ENCODE assay signal across 28 cellular contexts in the genomic region with DNA sequence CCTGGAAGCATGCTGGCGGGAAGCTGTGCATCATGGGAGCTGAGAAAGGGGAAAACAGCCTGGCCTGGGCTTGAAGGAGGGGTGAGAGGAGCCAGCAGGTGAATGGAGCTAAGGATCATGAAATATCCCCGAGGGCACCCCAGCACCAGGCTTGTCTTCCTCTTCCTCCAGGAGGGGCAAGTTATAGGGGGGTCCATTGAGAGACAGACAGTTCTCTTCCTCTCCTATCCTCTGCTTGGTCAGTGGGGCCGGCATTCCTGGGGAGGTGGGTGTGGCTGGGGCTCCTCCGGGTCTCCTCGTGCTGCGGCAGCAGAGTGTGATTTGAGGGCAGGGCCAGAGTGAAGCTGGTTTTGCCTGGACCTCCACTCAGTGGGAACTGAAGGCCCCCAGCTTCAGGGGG.
"Had no signal": no experiment of that assay in that cellular context is flagged by ENCODE, and none has a peak within 500 bp of the region (broad histone marks: within the 10 kb centered on the region; RNA-seq: fewer than 3 reads in every experiment).

No MANE protein-coding gene starts in this region.

- H3K4me3 Mint-ChIP-seq: activated CD4-positive, alpha-beta memory T cell treated with anti-CD3 and anti-CD28 coated beads, Interleukin-2, amount 10 ng/mL, durations not matched to agents 7 days and 5 days; activated CD4-positive, alpha-beta T cell treated with anti-CD3 and anti-CD28 coated beads, Interleukin-2, amount 10 ng/mL, durations not matched to agents 7 days and 5 days; activated naive CD4-positive, alpha-beta T cell treated with anti-CD3 and anti-CD28 coated beads, Interleukin-2, amount 10 ng/mL, durations not matched to agents 7 days and 5 days; activated naive CD8-positive, alpha-beta T cell treated with anti-CD3 and anti-CD28 coated beads, Interleukin-2, amount 10 ng/mL, durations not matched to agents 7 days and 5 days; activated T-cell treated with anti-CD3 and anti-CD28 coated beads, Interleukin-2, amount 50 U/mL, for 24 hours; immature natural killer cell; nephron had no signal

- H3K27me3 ChIP-seq: ovary, right atrium auricular region, testis, transverse colon had no signal

- H3K36me3 Mint-ChIP-seq: activated naive CD4-positive, alpha-beta T cell treated with anti-CD3 and anti-CD28 coated beads, Interleukin-2, amount 10 ng/mL, durations not matched to agents 7 days and 5 days had no signal

- H3K9me3 Mint-ChIP-seq: activated CD4-positive, alpha-beta memory T cell treated with anti-CD3 and anti-CD28 coated beads, Interleukin-2, amount 10 ng/mL, durations not matched to agents 7 days and 5 days; activated CD4-positive, alpha-beta T cell treated with anti-CD3 and anti-CD28 coated beads, Interleukin-2, amount 10 ng/mL, durations not matched to agents 7 days and 5 days; activated naive CD4-positive, alpha-beta T cell treated with anti-CD3 and anti-CD28 coated beads, Interleukin-2, amount 10 ng/mL, durations not matched to agents 7 days and 5 days; activated naive CD8-positive, alpha-beta T cell treated with anti-CD3 and anti-CD28 coated beads, Interleukin-2, amount 10 ng/mL, durations not matched to agents 7 days and 5 days; activated T-cell treated with anti-CD3 and anti-CD28 coated beads, Interleukin-2, amount 50 U/mL, for 24 hours; nephron had no signal

- H3K4me3 ChIP-seq: heart left ventricle, lung, ovary, psoas muscle, right atrium auricular region, skin epidermis, testis, transverse colon had no signal

- H3K4me1 ChIP-seq: psoas muscle, right atrium auricular region had no signal

- H3K27ac ChIP-seq: heart left ventricle, ovary, psoas muscle, right atrium auricular region, testis, transverse colon, WERI-Rb-1 had no signal

- H3K36me3 ChIP-seq: heart left ventricle, ovary, right atrium auricular region, transverse colon, WERI-Rb-1 had no signal

- H3K4me1 Mint-ChIP-seq: activated CD4-positive, alpha-beta memory T cell treated with anti-CD3 and anti-CD28 coated beads, Interleukin-2, amount 10 ng/mL, durations not matched to agents 7 days and 5 days; activated CD4-positive, alpha-beta T cell treated with anti-CD3 and anti-CD28 coated beads, Interleukin-2, amount 10 ng/mL, durations not matched to agents 7 days and 5 days; activated naive CD4-positive, alpha-beta T cell treated with anti-CD3 and anti-CD28 coated beads, Interleukin-2, amount 10 ng/mL, durations not matched to agents 7 days and 5 days; activated naive CD8-positive, alpha-beta T cell treated with anti-CD3 and anti-CD28 coated beads, Interleukin-2, amount 10 ng/mL, durations not matched to agents 7 days and 5 days; immature natural killer cell had no signal

- H3K27ac Mint-ChIP-seq: activated CD4-positive, alpha-beta memory T cell treated with anti-CD3 and anti-CD28 coated beads, Interleukin-2, amount 10 ng/mL, durations not matched to agents 7 days and 5 days; activated CD4-positive, alpha-beta T cell treated with anti-CD3 and anti-CD28 coated beads, Interleukin-2, amount 10 ng/mL, durations not matched to agents 7 days and 5 days; activated naive CD4-positive, alpha-beta T cell treated with anti-CD3 and anti-CD28 coated beads, Interleukin-2, amount 10 ng/mL, durations not matched to agents 7 days and 5 days; activated naive CD8-positive, alpha-beta T cell treated with anti-CD3 and anti-CD28 coated beads, Interleukin-2, amount 10 ng/mL, durations not matched to agents 7 days and 5 days; activated T-cell treated with anti-CD3 and anti-CD28 coated beads, Interleukin-2, amount 50 U/mL, for 24 hours; nephron had no signal

- H3K9me3 ChIP-seq: heart left ventricle, ovary, psoas muscle, right atrium auricular region, testis, transverse colon had no signal

- DNase-seq: activated CD4-positive, alpha-beta memory T cell treated with anti-CD3 and anti-CD28 coated beads, Interleukin-2, amount 10 ng/mL, durations not matched to agents 7 days and 5 days; activated CD4-positive, alpha-beta T cell treated with anti-CD3 and anti-CD28 coated beads, Interleukin-2, amount 10 ng/mL, durations not matched to agents 7 days and 5 days; activated CD4-positive, CD25-positive, alpha-beta regulatory T cell treated with anti-CD3 and anti-CD28 coated beads, Interleukin-2, amount 50 U/mL, for 72 hours; activated CD8-positive, alpha-beta memory T cell treated with anti-CD3 and anti-CD28 coated beads, Interleukin-2, amount 50 U/mL, for 48 hours; activated gamma-delta T cell; activated naive CD4-positive, alpha-beta T cell treated with anti-CD3 and anti-CD28 coated beads, Interleukin-2, amount 10 ng/mL, durations not matched to agents 7 days and 5 days; activated naive CD8-positive, alpha-beta T cell treated with anti-CD3 and anti-CD28 coated beads, Interleukin-2, amount 10 ng/mL, durations not matched to agents 7 days and 5 days; activated T-cell treated with anti-CD3 and anti-CD28 coated beads, Interleukin-2, amount 50 U/mL, for 24 hours; amniotic stem cell; caudate nucleus; cortex of kidney; hypothalamus; immature natural killer cell; mesendoderm; stimulated activated CD4-positive, alpha-beta T cell treated with anti-CD3 and anti-CD28 coated beads, Interleukin-12 subunit alpha, Interleukin-12 subunit beta, amount 100 ng/mL, for 4 hours; stimulated activated CD4-positive, alpha-beta T cell treated with anti-CD3 and anti-CD28 coated beads, Interleukin-4, amount 100 ng/mL, for 1 hour; stimulated activated naive CD8-positive, alpha-beta T cell treated with anti-CD3 and anti-CD28 coated beads, Interleukin-15, Interleukin-2, amounts not matched to agents 100 U/mL and 50 U/mL, for 24 hours; T-helper 9 cell; transverse colon; WERI-Rb-1 had no signal

- ATAC-seq: stimulated activated naive CD8-positive, alpha-beta T cell treated with anti-CD3 and anti-CD28 coated beads, Interleukin-15, Interleukin-2, amounts not matched to agents 100 U/mL and 50 U/mL, for 24 hours had no signal
